In the genomic region with DNA sequence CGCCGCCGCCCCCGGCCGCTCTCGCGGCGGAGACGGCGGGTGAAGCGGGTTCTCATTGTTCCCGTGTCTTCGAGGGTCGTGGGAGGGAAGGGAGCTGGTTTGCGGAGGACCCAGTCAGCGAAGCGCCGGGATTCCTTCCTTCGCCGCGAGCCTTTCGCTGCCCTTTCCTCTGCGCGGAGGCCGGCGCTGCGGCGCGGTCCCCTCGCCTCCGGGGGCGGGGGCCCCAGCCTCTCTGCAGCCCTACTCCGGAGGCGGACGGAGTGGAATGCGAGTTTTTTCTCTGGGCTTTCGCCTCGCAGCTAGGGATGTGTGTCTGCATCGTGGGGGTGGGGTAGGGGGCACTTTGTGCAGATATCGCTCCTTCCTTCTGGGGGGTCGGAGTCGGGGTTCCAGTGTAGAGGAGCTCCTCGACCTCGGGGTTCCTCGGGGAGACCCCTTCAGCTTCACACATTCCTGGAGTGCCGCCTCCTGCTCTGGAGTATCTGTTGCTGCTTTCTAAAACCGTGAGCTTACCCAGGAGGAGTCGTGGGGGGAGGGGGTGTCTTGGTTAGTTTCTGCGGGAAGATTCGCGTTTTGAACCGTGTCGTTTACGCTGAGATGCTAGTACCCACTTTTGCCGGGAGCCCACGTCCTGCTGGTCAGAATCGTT, we compare ENCODE assay signal across 8 cellular contexts. TPM values are rescaled to one million over a fixed set of nuclear protein-coding genes. Genes with fewer than 3 reads are reported as not detected.
A peak's percentile ranks its signal among the peaks of the same experiment; 100 is the strongest.
DNase-seq lines count a peak whose midpoint lies in the region; ATAC-seq and TF ChIP-seq lines count a peak whose summit lies in the region.

No MANE protein-coding gene starts in this region.

- POLR2A ChIA-PET in activated CD8-positive, alpha-beta T cell treated with anti-CD3 and anti-CD28 coated beads, Interleukin-2, amount 10 ng/mL, durations not matched to agents 7 days and 5 days (lab: Charles Lee) = interaction anchor here (0.6 to 1.5 kb wide), 2 partner anchors 112 to 252 kb away, joined by 3 to 4 read pairs; no protein-coding TSS in a partner anchor

- H3K36me3 ChIP-seq in esophagus squamous epithelium (no peaks in the 10 kb centered on the region), transverse colon (no peaks in the 10 kb centered on the region)

- intact Hi-C loops in esophagus squamous epithelium (cut with DNase I) = no loop called here
- intact Hi-C loops in natural killer cell (cut with micrococcal nuclease) = loop anchor here (1.0 to 10.0 kb wide), 2 partner anchors 111 to 379 kb away; a partner anchor contains a TSS
- intact Hi-C loops in transverse colon (cut with DNase I; ENCODE audit: low total_unique reads) = no loop called here

- H3K36me3 Mint-ChIP-seq in HFFc6 (ENCODE audit: low read depth) = no peaks in the 10 kb centered on the region; the same call in 1 of the 2 replicates
- no peaks in the 10 kb centered on the region for H3K36me3 Mint-ChIP-seq in activated CD8-positive, alpha-beta T cell treated with anti-CD3 and anti-CD28 coated beads, Interleukin-2, amount 10 ng/mL, durations not matched to agents 7 days and 5 days (ENCODE audit: low read depth)
- H3K36me3 Mint-ChIP-seq in natural killer cell = no peaks in the 10 kb centered on the region

- H3K4me1 ChIP-seq in esophagus squamous epithelium = peaks cover 0 to 39% (median 9%) of the 10 kb centered on the region in 3 donors
- H3K4me1 ChIP-seq in transverse colon = peaks cover 8 to 20% (median 11%) of the 10 kb centered on the region in 4 donors

- no peak for TF ChIP-seq CTCF in HFFc6 (IDR thresholded peaks at IDR 0.05)
- no peak for TF ChIP-seq CTCF in esophagus squamous epithelium (IDR thresholded peaks at IDR 0.05)
- TF ChIP-seq CTCF in natural killer cell (IDR thresholded peaks at IDR 0.05) = no peak
- TF ChIP-seq CTCF in transverse colon (IDR thresholded peaks at IDR 0.05) = no peak

- peak overlapping the region; percentile 74 to 91 (median 82) for H3K4me3 ChIP-seq in esophagus squamous epithelium
- peak overlapping the region; percentile 83 to 96 (median 88) for H3K4me3 ChIP-seq in transverse colon

- H3K4me1 Mint-ChIP-seq in HFFc6 (ENCODE audit: low read depth) (peaks cover 36% of the 10 kb centered on the region), natural killer cell (peaks cover 40 to 52% of the 10 kb centered on the region in 2 donors)
- peaks cover 29% of the 10 kb centered on the region for H3K4me1 Mint-ChIP-seq in activated CD8-positive, alpha-beta T cell treated with anti-CD3 and anti-CD28 coated beads, Interleukin-2, amount 10 ng/mL, durations not matched to agents 7 days and 5 days (ENCODE audit: low read depth)

- CTCF ChIA-PET in activated CD8-positive, alpha-beta T cell treated with anti-CD3 and anti-CD28 coated beads, Interleukin-2, amount 10 ng/mL, durations not matched to agents 7 days and 5 days (lab: Charles Lee) = interaction anchor here (0.6 to 5.4 kb wide), 7 partner anchors 16 to 124 kb away, joined by 3 to 40 read pairs (median 3); no protein-coding TSS in a partner anchor

- H3K27ac Mint-ChIP-seq in HFFc6 (peak overlapping the region; percentile 67), natural killer cell (peak overlapping the region; percentile 80 to 93)
- peak overlapping the region; percentile 84 for H3K27ac Mint-ChIP-seq in activated CD8-positive, alpha-beta T cell treated with anti-CD3 and anti-CD28 coated beads, Interleukin-2, amount 10 ng/mL, durations not matched to agents 7 days and 5 days

- H3K9me3 ChIP-seq in esophagus squamous epithelium = no peaks in the 10 kb centered on the region
- H3K9me3 ChIP-seq in transverse colon = no peaks in the 10 kb centered on the region

- H3K27ac ChIP-seq in esophagus squamous epithelium (peak overlapping the region; percentile 82 to 90 (median 90)), transverse colon (peak overlapping the region; percentile 86 to 93 (median 90))

- H3K27me3 Mint-ChIP-seq in HFFc6 (ENCODE audit: insufficient read depth) = no peaks in the 10 kb centered on the region; the same call in 1 of the 2 replicates
- no peaks in the 10 kb centered on the region for H3K27me3 Mint-ChIP-seq in activated CD8-positive, alpha-beta T cell treated with anti-CD3 and anti-CD28 coated beads, Interleukin-2, amount 10 ng/mL, durations not matched to agents 7 days and 5 days (ENCODE audit: low read depth)
- H3K27me3 Mint-ChIP-seq in natural killer cell (ENCODE audit: low read depth in 2 of 2) = no peaks in the 10 kb centered on the region

- DNase-seq in NCI-H345 (lab: John Stamatoyannopoulos, UW) (peak; percentile 49), NCI-H345 treated with DMSO at 0.1 percent for 48 hours (lab: John Stamatoyannopoulos, UW; ENCODE audit: unreplicated experiment) (no peak), HFFc6 (peak; percentile 6), NCI-H146 (lab: John Stamatoyannopoulos, UW) (peak; percentile 60), esophagus squamous epithelium (lab: John Stamatoyannopoulos, UW) (no peak), natural killer cell (peak; percentile 29), transverse colon (peak; percentile 20)
- DNase-seq in activated CD8-positive, alpha-beta T cell treated with anti-CD3 and anti-CD28 coated beads, Interleukin-2, amount 10 ng/mL, durations not matched to agents 7 days and 5 days = peak; percentile 34

- 0% methylated on average over 11 to 21 of the region's 57 CpGs for WGBS in esophagus squamous epithelium, 2 donors
- 1% methylated on average over 44 of the region's 57 CpGs; no CpG with 5 or more reads in 1 of the 2 donors for WGBS in transverse colon (ENCODE audit: low coverage in 1 of 2), 2 donors

- TF ChIP-seq POLR2A in esophagus squamous epithelium (IDR thresholded peaks at IDR 0.05) (no peak), transverse colon (IDR thresholded peaks at IDR 0.05) (no peak)

- in situ Hi-C loops in transverse colon (cut with MboI; ENCODE audit: low pct_ligation_motif_present in 1 of 4, low pct_unique_long_range_greater_than_20kb in 1 of 4, low sequenced_read_pairs in 3 of 4) = no loop called here

- H3K27me3 ChIP-seq in esophagus squamous epithelium = no peaks in the 10 kb centered on the region
- no peaks in the 10 kb centered on the region for H3K27me3 ChIP-seq in transverse colon

- ATAC-seq in activated CD8-positive, alpha-beta T cell treated with anti-CD3 and anti-CD28 coated beads, Interleukin-2, amount 10 ng/mL, durations not matched to agents 7 days and 5 days = peak; percentile 43
- ATAC-seq in natural killer cell = peak; percentile 27 to 42 (median 27)

- no peak for TF ChIP-seq EP300 in transverse colon (IDR thresholded peaks at IDR 0.05; ENCODE audit: low read depth)

- H3K9me3 Mint-ChIP-seq in HFFc6 (no peaks in the 10 kb centered on the region), natural killer cell (no peaks in the 10 kb centered on the region)
- no peaks in the 10 kb centered on the region for H3K9me3 Mint-ChIP-seq in activated CD8-positive, alpha-beta T cell treated with anti-CD3 and anti-CD28 coated beads, Interleukin-2, amount 10 ng/mL, durations not matched to agents 7 days and 5 days (ENCODE audit: insufficient read depth)

- H3K4me3 Mint-ChIP-seq in HFFc6 = peak overlapping the region; percentile 96
- H3K4me3 Mint-ChIP-seq in activated CD8-positive, alpha-beta T cell treated with anti-CD3 and anti-CD28 coated beads, Interleukin-2, amount 10 ng/mL, durations not matched to agents 7 days and 5 days = peak overlapping the region; percentile 83
- H3K4me3 Mint-ChIP-seq in natural killer cell = peak overlapping the region; percentile 94

RNA-seq across cellular contexts. Expression of a gene that starts 0.6 kb away (rescaled TPM):
- total RNA-seq in HFFc6 (2021; fragmentation: NEBNext Ultra II Directional; extraction: Animal tissue kit (Norgen Biotek cat#: 25700)) = 10 to 100 TPM; 19.0 to 24.7 (median 22.4) TPM
- 10 to 100 TPM; 18.6 to 22.5 TPM for total RNA-seq in activated CD8-positive, alpha-beta T cell treated with anti-CD3 and anti-CD28 coated beads, Interleukin-2, amount 10 ng/mL, durations not matched to agents 7 days and 5 days
- 10 to 100 TPM; 11.9 to 15.3 (median 13.0) TPM for total RNA-seq in esophagus squamous epithelium
- 10 to 100 TPM; 14.0 to 21.9 (median 19.5) TPM for total RNA-seq in natural killer cell
- total RNA-seq in transverse colon = 10 to 100 TPM; 15.2 to 29.1 (median 20.5) TPM

Comparison
In these comparisons a context has a peak if more than half of its experiments do, and no peak if none do; other contexts are left out.
1. DNase-seq: peak in NCI-H345 (single experiment), HFFc6 (single experiment), NCI-H146 (single experiment), activated CD8-positive, alpha-beta T cell treated with anti-CD3 and anti-CD28 coated beads, Interleukin-2, amount 10 ng/mL, durations not matched to agents 7 days and 5 days (single experiment), natural killer cell (single experiment) and transverse colon (single experiment); none in NCI-H345 treated with DMSO at 0.1 percent for 48 hours (single experiment) and esophagus squamous epithelium (single experiment).
2. Peak in every context shown above with its lines, with median percentiles within 50 percentile points of each other: H3K27ac Mint-ChIP-seq and H3K4me3 Mint-ChIP-seq.